ENCODE assay signal across 14 cellular contexts in genomic region chr2:67135201-67135600, GRCh38.
A peak's percentile ranks its signal among the peaks of the same experiment; 100 is the strongest.
DNase-seq lines count a peak whose midpoint lies in the region.
"Had no signal": no experiment of that assay in that cellular context is flagged by ENCODE, and none has a peak within 500 bp of the region (broad histone marks: within the 10 kb centered on the region; RNA-seq: fewer than 3 reads in every experiment).

No MANE protein-coding gene starts in this region.

- H3K4me1 Mint-ChIP-seq in activated naive CD4-positive, alpha-beta T cell treated with anti-CD3 and anti-CD28 coated beads for 36 hours (ENCODE audit: low read depth), result no peaks in the 10 kb centered on the region

- DNase-seq in NCI-H1092 treated with DMSO at 0.1 percent for 48 hours (lab: John Stamatoyannopoulos, UW) (peak; percentile 0), NCI-H1092 (lab: John Stamatoyannopoulos, UW) (no peak), NCI-H1417 (lab: John Stamatoyannopoulos, UW) (peak in 2 of 3 experiments; percentile 68 to 90), NCI-H2171 treated with DMSO at 0.1 percent for 48 hours (lab: John Stamatoyannopoulos, UW) (peak; percentile 43), left kidney (ENCODE audit: low read depth, low spot score) (peak; percentile 14), RPMI8226 (no peak), NAMALWA (ENCODE audit: low spot score) (no peak)
- no peak for DNase-seq in activated naive CD4-positive, alpha-beta T cell treated with anti-CD3 and anti-CD28 coated beads for 36 hours
- DNase-seq: DND-41, KBM-7, NCI-H1436, NCI-H345, SIG-M5 had no signal

- H3K4me3 Mint-ChIP-seq in activated naive CD4-positive, alpha-beta T cell treated with anti-CD3 and anti-CD28 coated beads for 36 hours, result no peak overlapping the region
- H3K4me3 Mint-ChIP-seq: T-helper 2 cell treated with Interferon-gamma antibody and Interleukin-4, amounts not matched to agents 5 μg/mL and 100 μg/mL, for 36 hours had no signal

- H3K27ac Mint-ChIP-seq in activated naive CD4-positive, alpha-beta T cell treated with anti-CD3 and anti-CD28 coated beads for 36 hours, result no peak overlapping the region
- H3K27ac Mint-ChIP-seq: T-helper 2 cell treated with Interferon-gamma antibody and Interleukin-4, amounts not matched to agents 5 μg/mL and 100 μg/mL, for 36 hours had no signal

- CTCF ChIA-PET in activated naive CD4-positive, alpha-beta T cell treated with anti-CD3 and anti-CD28 coated beads for 36 hours (lab: Charles Lee), result no interaction called here

- intact Hi-C loops in activated naive CD4-positive, alpha-beta T cell treated with anti-CD3 and anti-CD28 coated beads for 36 hours (cut with micrococcal nuclease), result no loop called here

- peaks cover 3% of the 10 kb centered on the region for H3K27me3 Mint-ChIP-seq in activated naive CD4-positive, alpha-beta T cell treated with anti-CD3 and anti-CD28 coated beads for 36 hours (ENCODE audit: low read depth)

- no peaks in the 10 kb centered on the region for H3K36me3 Mint-ChIP-seq in activated naive CD4-positive, alpha-beta T cell treated with anti-CD3 and anti-CD28 coated beads for 36 hours (ENCODE audit: low read depth)

- peaks cover 1% of the 10 kb centered on the region for H3K9me3 Mint-ChIP-seq in activated naive CD4-positive, alpha-beta T cell treated with anti-CD3 and anti-CD28 coated beads for 36 hours
- H3K9me3 Mint-ChIP-seq: T-helper 2 cell treated with Interferon-gamma antibody and Interleukin-4, amounts not matched to agents 5 μg/mL and 100 μg/mL, for 36 hours had no signal

Comparison
In these comparisons a context has a peak if more than half of its experiments do, and no peak if none do; other contexts are left out.
1. DNase-seq: peak in NCI-H1092 treated with DMSO at 0.1 percent for 48 hours (single experiment), NCI-H1417 (2 of 3), NCI-H2171 treated with DMSO at 0.1 percent for 48 hours (single experiment) and left kidney (single experiment); none in NCI-H1092 (single experiment), activated naive CD4-positive, alpha-beta T cell treated with anti-CD3 and anti-CD28 coated beads for 36 hours (single experiment), RPMI8226 (single experiment) and NAMALWA (single experiment).